Comparison of ENCODE assay signal across 17 cellular contexts in genomic region chr9:87707805-87708500, GRCh38. TPM values are rescaled to one million over a fixed set of nuclear protein-coding genes. Genes with fewer than 3 reads are reported as not detected.
DNase-seq lines count a peak whose midpoint lies in the region; ATAC-seq, FAIRE-seq and TF ChIP-seq lines count a peak whose summit lies in the region.
"Had no signal": no experiment of that assay in that cellular context is flagged by ENCODE, and none has a peak within 500 bp of the region (broad histone marks: within the 10 kb centered on the region; RNA-seq: fewer than 3 reads in every experiment).

No MANE protein-coding gene starts in this region.

- no peak overlapping the region for H2AFZ ChIP-seq in IMR-90 (replicated peaks; ENCODE audit: low read length, poor library complexity)
- H2AFZ ChIP-seq in astrocyte (ENCODE audit: low read depth, low read length): no peak overlapping the region
- no peak overlapping the region for H2AFZ ChIP-seq in mesenchymal stem cell (ENCODE audit: low read depth, low read length)

- peaks cover 27 to 100% (median 52%) of the 10 kb centered on the region in 10 experiments for H3K4me1 ChIP-seq in BLaER1 treated with 17β-estradiol and CSF1 and Interleukin-3, amounts not matched to agents 10 nM and 100 nM
- H3K4me1 ChIP-seq in IMR-90 (ENCODE audit: control insufficient read depth, insufficient read depth, low read length) (peaks cover 10% of the 10 kb centered on the region), astrocyte (ENCODE audit: insufficient read depth, low read length) (peaks cover 21% of the 10 kb centered on the region), mesenchymal stem cell (ENCODE audit: control insufficient read depth, insufficient read depth, low read depth, low read length) (peaks cover 21% of the 10 kb centered on the region)
- H3K4me1 ChIP-seq: prostate gland had no signal

- peak overlapping the region; percentile 29 to 91 (median 76); a peak in 21 of 22 replicates for H3K4me2 ChIP-seq in BLaER1 treated with 17β-estradiol and CSF1 and Interleukin-3, amounts not matched to agents 10 nM and 100 nM
- no peak overlapping the region for H3K4me2 ChIP-seq in IMR-90 (ENCODE audit: low read depth, low read length)
- no peak overlapping the region for H3K4me2 ChIP-seq in astrocyte (ENCODE audit: low read length)
- H3K4me2 ChIP-seq in mesenchymal stem cell (ENCODE audit: low read length, poor library complexity, severe bottlenecking): no peak overlapping the region
- H3K4me2 ChIP-seq: smooth muscle cell had no signal

- no peaks in the 10 kb centered on the region for H3K27me3 ChIP-seq in BLaER1 treated with 17β-estradiol and CSF1 and Interleukin-3, amounts not matched to agents 10 nM and 100 nM
- no peaks in the 10 kb centered on the region for H3K27me3 ChIP-seq in IMR-90 (ENCODE audit: control insufficient read depth, insufficient read depth, low read length)
- no peaks in the 10 kb centered on the region for H3K27me3 ChIP-seq in astrocyte (ENCODE audit: insufficient read depth, low read length)
- H3K27me3 ChIP-seq in mesenchymal stem cell (ENCODE audit: control insufficient read depth in 1 of 2, insufficient read depth in 1 of 2, low read length in 2 of 2): no peaks in the 10 kb centered on the region
- H3K27me3 ChIP-seq: SJSA1, vagina had no signal

- no peaks in the 10 kb centered on the region for H4K20me1 ChIP-seq in BLaER1 treated with 17β-estradiol and CSF1 and Interleukin-3, amounts not matched to agents 10 nM and 100 nM
- no peaks in the 10 kb centered on the region for H4K20me1 ChIP-seq in IMR-90 (ENCODE audit: insufficient read depth, low read length)
- no peaks in the 10 kb centered on the region for H4K20me1 ChIP-seq in astrocyte (ENCODE audit: insufficient read depth, low read length)

- H3K36me3 ChIP-seq in BLaER1 treated with 17β-estradiol and CSF1 and Interleukin-3, amounts not matched to agents 10 nM and 100 nM: peaks cover 0 to 46% (median 0%) of the 10 kb centered on the region in 11 experiments; a peak in 7 of 22 replicates
- H3K36me3 ChIP-seq in IMR-90 (ENCODE audit: control insufficient read depth, insufficient read depth, low read length) (no peaks in the 10 kb centered on the region), astrocyte (ENCODE audit: insufficient read depth, low read length) (no peaks in the 10 kb centered on the region), mesenchymal stem cell (ENCODE audit: control insufficient read depth in 1 of 2, insufficient read depth in 2 of 2, low read depth in 1 of 2, low read length in 2 of 2) (peaks cover 30 to 31% of the 10 kb centered on the region in 2 experiments)
- H3K36me3 ChIP-seq: prostate gland, vagina had no signal

- H4K5ac ChIP-seq in IMR-90 (ENCODE audit: low read depth, low read length): no peak overlapping the region; the same call in 1 of the 2 replicates

- no TSS peak for BruUV-seq in IMR-90 (replicated peaks; lab: Mats Ljungman, UMichigan)

- H4K8ac ChIP-seq in IMR-90 (ENCODE audit: low read depth in 2 of 2, low read length in 2 of 2) (no peak overlapping the region), mesenchymal stem cell (ENCODE audit: low read length) (no peak overlapping the region)

- no peaks in the 10 kb centered on the region for H3K27me3 Mint-ChIP-seq in astrocyte (ENCODE audit: low read depth, unreplicated experiment)
- H3K27me3 Mint-ChIP-seq: B cell had no signal

- H2BK15ac ChIP-seq in IMR-90 (ENCODE audit: low read depth, low read length) (no peak overlapping the region), mesenchymal stem cell (ENCODE audit: low read depth, poor library complexity, severe bottlenecking) (no peak overlapping the region)

- ATAC-seq in IMR-90 (ENCODE audit: low read depth) (no peak), HG03469 (IDR thresholded peaks at IDR 0.05; ENCODE audit: unreplicated experiment) (no peak)
- ATAC-seq: natural killer cell treated with Interleukin-12 subunit alpha and Interleukin-12 subunit beta and Interleukin-15 and Interleukin-18, amount 100 ng/mL, for 72 hours had no signal

- dilution Hi-C loops in IMR-90 (cut with HindIII; ENCODE audit: low sequenced_read_pairs, unreplicated experiment): no loop called here

- no peak overlapping the region for H2BK12ac ChIP-seq in mesenchymal stem cell (ENCODE audit: low read length in 2 of 2)

- H3K23ac ChIP-seq in IMR-90 (ENCODE audit: low read depth, low read length) (no peak overlapping the region), mesenchymal stem cell (ENCODE audit: low read length in 2 of 2) (no peak overlapping the region)

- no peak overlapping the region for H2BK5ac ChIP-seq in IMR-90 (ENCODE audit: low read depth, low read length, poor library complexity, severe bottlenecking)
- no peak overlapping the region for H2BK5ac ChIP-seq in mesenchymal stem cell (ENCODE audit: low read depth, low read length, poor library complexity, severe bottlenecking)

- H2AK5ac ChIP-seq in IMR-90 (ENCODE audit: low read depth, low read length) (no peak overlapping the region), mesenchymal stem cell (ENCODE audit: low read length, severe bottlenecking) (peak overlapping the region; percentile 33)

- H3K18ac ChIP-seq in IMR-90 (ENCODE audit: low read depth, low read length) (no peak overlapping the region; the same call in 1 of the 2 replicates), mesenchymal stem cell (ENCODE audit: low read depth in 1 of 2, low read length in 2 of 2) (no peak overlapping the region)

- H3K79me1 ChIP-seq in IMR-90 (ENCODE audit: low read depth in 1 of 2, low read length in 2 of 2) (peaks cover 0 to 3% of the 10 kb centered on the region in 2 experiments; a peak in 2 of 4 replicates), mesenchymal stem cell (replicated peaks; ENCODE audit: low read length, poor library complexity, severe bottlenecking) (peaks cover 17% of the 10 kb centered on the region)

- no peak overlapping the region for H4K91ac ChIP-seq in IMR-90 (ENCODE audit: insufficient read depth, low read depth, low read length)
- H4K91ac ChIP-seq in mesenchymal stem cell (ENCODE audit: low read length): no peak overlapping the region

- DNase-seq in IMR-90 (peak; percentile 28), astrocyte (ENCODE audit: low read depth) (no peak), mesenchymal stem cell (no peak), C1 segment of cervical spinal cord (lab: John Stamatoyannopoulos, UW) (no peak)
- no peak for DNase-seq in activated naive CD4-positive, alpha-beta T cell treated with anti-CD3 and anti-CD28 coated beads, Interleukin-2, amount 50 U/mL, for 16 hours
- DNase-seq: hippocampal formation; kidney; NCI-H1436 treated with DMSO at 0.1 percent for 48 hours; stimulated activated CD4-positive, alpha-beta T cell treated with anti-CD3 and anti-CD28 coated beads, Interleukin-4, amount 100 ng/mL, for 4 hours had no signal

- TF ChIP-seq RAD21 in IMR-90 (IDR thresholded peaks at IDR 0.05; ENCODE audit: low read length): no peak

- H3K9me3 ChIP-seq in BLaER1 treated with 17β-estradiol and CSF1 and Interleukin-3, amounts not matched to agents 10 nM and 100 nM (replicated peaks in 1 of 11): peaks cover 0 to 15% (median 0%) of the 10 kb centered on the region in 11 experiments; a peak in 2 of 22 replicates
- H3K9me3 ChIP-seq in IMR-90 (ENCODE audit: control insufficient read depth, insufficient read depth, low read length) (no peaks in the 10 kb centered on the region), astrocyte (ENCODE audit: insufficient read depth, low read depth, low read length) (no peaks in the 10 kb centered on the region), mesenchymal stem cell (ENCODE audit: control insufficient read depth, low read length) (no peaks in the 10 kb centered on the region)
- H3K9me3 ChIP-seq: prostate gland, SJSA1, vagina had no signal

- no peak for TF ChIP-seq CTCF in IMR-90 (conservative IDR thresholded peaks at IDR 0.05; ENCODE audit: low read depth, low read length)
- no peak for TF ChIP-seq CTCF in astrocyte (IDR thresholded peaks at IDR 0.05; ENCODE audit: insufficient read depth, low read depth, low read length)

- peaks cover 13% of the 10 kb centered on the region for H3K9me1 ChIP-seq in IMR-90 (ENCODE audit: insufficient read depth, low read length)

- H3K9me3 Mint-ChIP-seq in astrocyte (ENCODE audit: unreplicated experiment): no peaks in the 10 kb centered on the region

- no peak for TF ChIP-seq POLR2A in IMR-90 (IDR thresholded peaks at IDR 0.05; ENCODE audit: low read depth, low read length)

- no peak overlapping the region for H3K56ac ChIP-seq in IMR-90 (ENCODE audit: extremely low read depth, insufficient read depth, low read length)

- in situ Hi-C loops in IMR-90 (cut with MboI; ENCODE audit: low sequenced_read_pairs): loop anchor here (25.0 kb wide), 1 partner anchor 854 kb away; no protein-coding TSS in a partner anchor

- no peak overlapping the region for H3K4me3 Mint-ChIP-seq in astrocyte (ENCODE audit: unreplicated experiment)
- H3K4me3 Mint-ChIP-seq: B cell had no signal

- 80% methylated on average over 1 of the region's 6 CpGs; no CpG with 5 or more reads in 1 of the 2 experiments for WGBS in IMR-90 (ENCODE audit: extremely low coverage in 2 of 2, insufficient read length in 1 of 2), 2 experiments
- WGBS in mesenchymal stem cell: 97% methylated on average over 3 of the region's 6 CpGs

- H3K14ac ChIP-seq in IMR-90 (replicated peaks; ENCODE audit: low read depth, low read length) (no peak overlapping the region), mesenchymal stem cell (ENCODE audit: low read length in 2 of 2) (no peak overlapping the region)

- POLR2A ChIA-PET in IMR-90 (lab: Charles Lee; ENCODE audit: unreplicated experiment): no interaction called here

- H3K27ac ChIP-seq in BLaER1 treated with 17β-estradiol and CSF1 and Interleukin-3, amounts not matched to agents 10 nM and 100 nM: peak overlapping the region in 10 of 11 experiments; percentile 11 to 92 (median 64); a peak in 18 of 22 replicates
- H3K27ac ChIP-seq in IMR-90 (ENCODE audit: insufficient read depth, low read length): no peak overlapping the region
- H3K27ac ChIP-seq in astrocyte (ENCODE audit: low read depth, low read length): no peak overlapping the region
- H3K27ac ChIP-seq in mesenchymal stem cell (ENCODE audit: low read length, poor library complexity, severe bottlenecking): no peak overlapping the region
- H3K27ac ChIP-seq: prostate gland, SJSA1, vagina had no signal

- H2BK20ac ChIP-seq in IMR-90 (ENCODE audit: low read depth, low read length): no peak overlapping the region

- no peak overlapping the region for H3K27ac Mint-ChIP-seq in astrocyte (ENCODE audit: unreplicated experiment)
- H3K27ac Mint-ChIP-seq: B cell; natural killer cell treated with Interleukin-12 subunit alpha and Interleukin-12 subunit beta and Interleukin-15 and Interleukin-18, amount 100 ng/mL, for 72 hours had no signal

- FAIRE-seq in astrocyte (lab: Jason Lieb, UNC): peak; percentile 37

- H3K4ac ChIP-seq in IMR-90 (ENCODE audit: low read depth, low read length): no peak overlapping the region
- no peak overlapping the region for H3K4ac ChIP-seq in mesenchymal stem cell (ENCODE audit: low read depth in 1 of 2, low read length in 2 of 2)

- H3K4me1 Mint-ChIP-seq in astrocyte (ENCODE audit: low read depth, unreplicated experiment): peaks cover 23% of the 10 kb centered on the region
- H3K4me1 Mint-ChIP-seq: B cell had no signal

- H3K79me2 ChIP-seq in astrocyte (ENCODE audit: insufficient read depth, low read length): no peaks in the 10 kb centered on the region

- CTCF ChIA-PET in IMR-90 (lab: Yijun Ruan, JAX): no interaction called here

- no peak overlapping the region for H3K4me3 ChIP-seq in BLaER1 treated with 17β-estradiol and CSF1 and Interleukin-3, amounts not matched to agents 10 nM and 100 nM
- H3K4me3 ChIP-seq in IMR-90 (ENCODE audit: insufficient read depth, low read depth, low read length): no peak overlapping the region
- H3K4me3 ChIP-seq in astrocyte (ENCODE audit: insufficient read depth, low read depth, low read length): no peak overlapping the region
- H3K4me3 ChIP-seq in mesenchymal stem cell (ENCODE audit: insufficient read depth in 1 of 2, low read depth in 1 of 2, low read length in 2 of 2): no peak overlapping the region
- H3K4me3 ChIP-seq: prostate gland, SJSA1, smooth muscle cell, vagina had no signal

- no peak overlapping the region for H2AK9ac ChIP-seq in IMR-90 (replicated peaks; ENCODE audit: low read depth, low read length, poor library complexity)

- no peak overlapping the region for H2BK120ac ChIP-seq in IMR-90 (ENCODE audit: low read depth, low read length)
- H2BK120ac ChIP-seq in mesenchymal stem cell (ENCODE audit: low read depth, low read length): no peak overlapping the region

- peak overlapping the region in 4 of 11 experiments; percentile 6 to 45 (median 26); a peak in 4 of 22 replicates for H3K9ac ChIP-seq in BLaER1 treated with 17β-estradiol and CSF1 and Interleukin-3, amounts not matched to agents 10 nM and 100 nM
- H3K9ac ChIP-seq in IMR-90 (ENCODE audit: low read depth, low read length) (no peak overlapping the region), astrocyte (ENCODE audit: low read length) (no peak overlapping the region), mesenchymal stem cell (ENCODE audit: low read length) (no peak overlapping the region)

- intact Hi-C loops in IMR-90 (cut with micrococcal nuclease): no loop called here

- peaks cover 14% of the 10 kb centered on the region for H3K36me3 Mint-ChIP-seq in astrocyte (ENCODE audit: low read depth, unreplicated experiment)
- H3K36me3 Mint-ChIP-seq: natural killer cell treated with Interleukin-12 subunit alpha and Interleukin-12 subunit beta and Interleukin-15 and Interleukin-18, amount 100 ng/mL, for 72 hours had no signal

RNA-seq across cellular contexts. Expression of gene CTSL, which starts 18.0 kb away (rescaled TPM):
- total RNA-seq in IMR-90 (2012; rRNA removed): 57.0 and 89.7 TPM in 2 replicates
- polyA plus RNA-seq in IMR-90 (2012; rRNA removed): 104 and 112 TPM in 2 replicates
- polyA plus RNA-seq in IMR-90 (2012; cell fraction: cytosol; rRNA removed): 45.3 and 56.3 TPM in 2 replicates
- polyA plus RNA-seq in IMR-90 (2012; cell fraction: nucleus; rRNA removed; ENCODE audit: low replicate concordance): 13.5 and 55.6 TPM in 2 replicates
- total RNA-seq in astrocyte: 94.9 and 99.1 TPM in 2 replicates
- 288 TPM for polyA plus RNA-seq in mesenchymal stem cell (2013, experiment 1 of 2)
- polyA plus RNA-seq in mesenchymal stem cell (2013, experiment 2 of 2): 307 TPM

Comparison
In these comparisons a context has a peak if more than half of its experiments do, and no peak if none do; other contexts are left out.
1. H3K27ac ChIP-seq: peak in BLaER1 treated with 17β-estradiol and CSF1 and Interleukin-3, amounts not matched to agents 10 nM and 100 nM (10 of 11); none in IMR-90 (single experiment), astrocyte (single experiment) and mesenchymal stem cell (single experiment).
2. H3K4me2 ChIP-seq: peak in BLaER1 treated with 17β-estradiol and CSF1 and Interleukin-3, amounts not matched to agents 10 nM and 100 nM (11 of 11); none in IMR-90 (single experiment), astrocyte (single experiment) and mesenchymal stem cell (single experiment).